Comparison of ENCODE assay signal across 1 cellular context in genomic region chr12:902581-902980, GRCh38.
TF ChIP-seq lines count a peak whose summit lies in the region.

No MANE protein-coding gene starts in this region.

TF ChIP-seq in WTC11, 78 proteins besides CTCF, POLR2A, EP300 and RAD21 (continued from another document):
- TF ChIP-seq ZNF425 (CRISPR knock-in tag; conservative IDR thresholded peaks at IDR 0.05) (no peak), ZNF671 (CRISPR knock-in tag; IDR thresholded peaks at IDR 0.05) (no peak)
TF ChIP-seq in WTC11: peak in this region for 0.
